21 cellular contexts compared by ENCODE assay signal in genomic region chr13:51097353-51098043, GRCh38. TPM values are rescaled to one million over a fixed set of nuclear protein-coding genes. Genes with fewer than 3 reads are reported as not detected.
DNase-seq lines count a peak whose midpoint lies in the region; ATAC-seq, FAIRE-seq and TF ChIP-seq lines count a peak whose summit lies in the region.
"Had no signal": no experiment of that assay in that cellular context is flagged by ENCODE, and none has a peak within 500 bp of the region (broad histone marks: within the 10 kb centered on the region; RNA-seq: fewer than 3 reads in every experiment).

No MANE protein-coding gene starts in this region.

- TF ChIP-seq CTCF in endodermal cell (conservative IDR thresholded peaks at IDR 0.05), result no peak
- no peak for TF ChIP-seq CTCF in neural cell (IDR thresholded peaks at IDR 0.05; ENCODE audit: poor library complexity, severe bottlenecking)

- H3K4me1 Mint-ChIP-seq in endodermal cell, result peaks cover 36% of the 10 kb centered on the region
- H3K4me1 Mint-ChIP-seq: CD8-positive, alpha-beta memory T cell had no signal

- no peaks in the 10 kb centered on the region for H3K36me3 ChIP-seq in HUES48 (ENCODE audit: control insufficient read depth, insufficient read depth, low read length)
- peaks cover 16% of the 10 kb centered on the region for H3K36me3 ChIP-seq in endodermal cell (ENCODE audit: control insufficient read depth, insufficient read depth, low read length)
- no peaks in the 10 kb centered on the region for H3K36me3 ChIP-seq in neural cell (ENCODE audit: insufficient read depth, low read length)
- no peaks in the 10 kb centered on the region for H3K36me3 ChIP-seq in small intestine (ENCODE audit: control insufficient read depth in 2 of 2, insufficient read depth in 2 of 2, low read length in 2 of 2)

- H3K27ac Mint-ChIP-seq in endodermal cell, result peak overlapping the region; percentile 72
- H3K27ac Mint-ChIP-seq: CD8-positive, alpha-beta memory T cell had no signal

- WGBS in endodermal cell (ENCODE audit: insufficient coverage in 1 of 2, insufficient read length in 1 of 2), 2 experiments, result 65 to 66% methylated on average over 3 to 4 of the region's 4 CpGs
- 73 to 80% (median 74%) methylated on average over 4 of the region's 4 CpGs for WGBS in small intestine, 3 donors

- no peaks in the 10 kb centered on the region for H3K27me3 Mint-ChIP-seq in endodermal cell (ENCODE audit: insufficient read depth)

- no peak for FAIRE-seq in small intestine (lab: Jason Lieb, UNC)

- H2AFZ ChIP-seq in neural cell (ENCODE audit: low read depth, low read length), result no peak overlapping the region

- TF ChIP-seq EP300 in neural cell (conservative IDR thresholded peaks at IDR 0.05; ENCODE audit: poor library complexity, severe bottlenecking), result no peak

- TF ChIP-seq RAD21 in neural cell (conservative IDR thresholded peaks at IDR 0.05), result no peak

- no peaks in the 10 kb centered on the region for H3F3A ChIP-seq in neural cell (ENCODE audit: insufficient read depth, low read length, poor library complexity, severe bottlenecking)

- peak; percentile 51 for DNase-seq in ELF-1 (ENCODE audit: low read depth, low spot score)
- peak; percentile 49 for DNase-seq in endodermal cell
- no peak for DNase-seq in hepatic stellate cell (ENCODE audit: low spot score)
- DNase-seq in small intestine, result no peak
- DNase-seq: ACHN; C1 segment of cervical spinal cord; CD8-positive, alpha-beta memory T cell; DMS79; HCEC 1CT; MV-4-11; NCI-H1694 treated with DMSO at 0.1 percent for 48 hours; NCI-H2227 treated with DMSO at 0.1 percent for 48 hours; NCI-H510A treated with DMSO at 0.1 percent for 48 hours; NCI-H82; SIG-M5 had no signal

- no peaks in the 10 kb centered on the region for H3K9me2 ChIP-seq in neural cell (ENCODE audit: insufficient read depth, low read length)

- H3K4me3 Mint-ChIP-seq in endodermal cell, result no peak overlapping the region
- H3K4me3 Mint-ChIP-seq: CD8-positive, alpha-beta memory T cell had no signal

- H3K9me3 ChIP-seq in HUES48 (ENCODE audit: control insufficient read depth, insufficient read depth, low read length), result no peaks in the 10 kb centered on the region
- peaks cover 33% of the 10 kb centered on the region for H3K9me3 ChIP-seq in endodermal cell (ENCODE audit: control insufficient read depth, low read length)
- H3K9me3 ChIP-seq in neural cell (ENCODE audit: low read length), result no peaks in the 10 kb centered on the region
- H3K9me3 ChIP-seq in small intestine (ENCODE audit: control insufficient read depth, low read depth), result no peaks in the 10 kb centered on the region

- H4K20me1 ChIP-seq in neural cell (ENCODE audit: insufficient read depth), result no peaks in the 10 kb centered on the region

- no peak overlapping the region for H3K4me2 ChIP-seq in neural cell (ENCODE audit: low read length)
- H3K4me2 ChIP-seq: KMS-11 had no signal

- H3K9ac ChIP-seq in HUES48 (ENCODE audit: low read depth, low read length), result no peak overlapping the region; the same call in 1 of the 2 replicates
- no peak overlapping the region for H3K9ac ChIP-seq in endodermal cell (ENCODE audit: extremely low read depth, low read length, poor library complexity, severe bottlenecking)
- no peak overlapping the region for H3K9ac ChIP-seq in neural cell (ENCODE audit: low read length)
- H3K9ac ChIP-seq: KMS-11 had no signal

- H3K4me1 ChIP-seq in HUES48 (ENCODE audit: control insufficient read depth, insufficient read depth, low read length) (peaks cover 26% of the 10 kb centered on the region), endodermal cell (ENCODE audit: control insufficient read depth, insufficient read depth, low read length) (peaks cover 13% of the 10 kb centered on the region), small intestine (ENCODE audit: control insufficient read depth in 2 of 2, insufficient read depth in 1 of 2, low read depth in 1 of 2, low read length in 1 of 2) (no peaks in the 10 kb centered on the region)

- no peaks in the 10 kb centered on the region for H3K79me2 ChIP-seq in neural cell (replicated peaks; ENCODE audit: insufficient read depth, low read length)

- H3K27ac ChIP-seq in HUES48 (ENCODE audit: low read depth, low read length) (peak overlapping the region; percentile 82), endodermal cell (ENCODE audit: low read depth, low read length) (peak overlapping the region; percentile 54), neural cell (ENCODE audit: low read length) (peak overlapping the region; percentile 42), small intestine (ENCODE audit: low read depth in 1 of 2, low read length in 1 of 2) (no peak overlapping the region)
- H3K27ac ChIP-seq: KMS-11, RWPE1 had no signal

- H3K9me3 Mint-ChIP-seq in endodermal cell, result peaks cover 11% of the 10 kb centered on the region
- H3K9me3 Mint-ChIP-seq: CD8-positive, alpha-beta memory T cell had no signal

- ATAC-seq in GM21529 (IDR thresholded peaks at IDR 0.05; ENCODE audit: unreplicated experiment), result no peak
- ATAC-seq: SK-N-SH treated with all-trans-retinoic acid at 6 μM for 48 hours had no signal

- H3K4me3 ChIP-seq in HUES48 (ENCODE audit: low read depth, low read length) (no peak overlapping the region), endodermal cell (ENCODE audit: low read length) (no peak overlapping the region), neural cell (ENCODE audit: low read length) (no peak overlapping the region), small intestine (ENCODE audit: low read depth in 1 of 2, low read length in 2 of 2) (no peak overlapping the region)

- H3K36me3 Mint-ChIP-seq in endodermal cell (ENCODE audit: low read depth), result peaks cover 29% of the 10 kb centered on the region
- H3K36me3 Mint-ChIP-seq: CD8-positive, alpha-beta memory T cell had no signal

- no peaks in the 10 kb centered on the region for H3K27me3 ChIP-seq in HUES48 (ENCODE audit: control insufficient read depth, insufficient read depth, low read length)
- H3K27me3 ChIP-seq in endodermal cell (ENCODE audit: control insufficient read depth, insufficient read depth, low read length, poor library complexity, severe bottlenecking), result no peaks in the 10 kb centered on the region
- no peaks in the 10 kb centered on the region for H3K27me3 ChIP-seq in neural cell (ENCODE audit: insufficient read depth, low read depth, low read length)
- no peaks in the 10 kb centered on the region for H3K27me3 ChIP-seq in small intestine (ENCODE audit: control insufficient read depth in 2 of 2, insufficient read depth in 2 of 2, low read length in 2 of 2)

TF ChIP-seq in neural cell, 6 proteins besides CTCF, POLR2A, EP300 and RAD21:
- no peak for TF ChIP-seq MXI1 (conservative IDR thresholded peaks at IDR 0.05; ENCODE audit: poor library complexity, severe bottlenecking)
- TF ChIP-seq REST (IDR thresholded peaks at IDR 0.05; ENCODE audit: borderline replicate concordance), result peak; percentile 38
- no peak for TF ChIP-seq SMC3 (conservative IDR thresholded peaks at IDR 0.05; ENCODE audit: poor library complexity)
- TF ChIP-seq TAF1 (IDR thresholded peaks at IDR 0.05; ENCODE audit: low read depth), result no peak
- no peak for TF ChIP-seq EZH2 (IDR thresholded peaks at IDR 0.05; ENCODE audit: borderline replicate concordance, insufficient read depth, low read length, poor library complexity, severe bottlenecking)
- no peak for TF ChIP-seq POLR2AphosphoS5 (IDR thresholded peaks at IDR 0.05)
TF ChIP-seq in neural cell: peak in this region for 1.

RNA-seq across cellular contexts. Expression of gene C13orf42, which starts 13.6 kb away (rescaled TPM):
- total RNA-seq in endodermal cell, result 10 to 100 TPM; 19.0 to 27.7 TPM
- polyA plus RNA-seq in endodermal cell (2013, experiment 1 of 2), result 1.6 TPM
- 2.4 TPM for polyA plus RNA-seq in endodermal cell (2013, experiment 2 of 2)
- not detected in 2 replicates for polyA plus RNA-seq in neural cell
- not detected in 2 replicates for polyA minus RNA-seq in neural cell
- polyA plus RNA-seq in small intestine, result not detected
- total RNA-seq: CD8-positive, alpha-beta memory T cell had no signal
- polyA plus RNA-seq: CD8-positive, alpha-beta memory T cell had no signal

Comparison
In these comparisons a context has a peak if more than half of its experiments do, and no peak if none do; other contexts are left out.
1. DNase-seq: peak in ELF-1 (single experiment) and endodermal cell (single experiment); none in hepatic stellate cell (single experiment) and small intestine (single experiment).
2. H3K27ac ChIP-seq: peak in HUES48 (single experiment), endodermal cell (single experiment) and neural cell (single experiment); none in small intestine (0 of 2).